22 cellular contexts compared by ENCODE assay signal in genomic region chr7:69199661-69200060, GRCh38.
DNase-seq lines count a peak whose midpoint lies in the region; ATAC-seq and TF ChIP-seq lines count a peak whose summit lies in the region.
"Had no signal": no experiment of that assay in that cellular context is flagged by ENCODE, and none has a peak within 500 bp of the region (broad histone marks: within the 10 kb centered on the region; RNA-seq: fewer than 3 reads in every experiment).

No MANE protein-coding gene starts in this region.

- H3K27ac Mint-ChIP-seq in activated CD4-positive, alpha-beta T cell treated with anti-CD3 and anti-CD28 coated beads, Interleukin-2, amount 10 ng/mL, durations not matched to agents 7 days and 5 days: peak overlapping the region; percentile 84
- peak overlapping the region in 2 of 3 donors; percentile 0 to 11 for H3K27ac Mint-ChIP-seq in IgD-negative memory B cell
- peak overlapping the region; percentile 76 for H3K27ac Mint-ChIP-seq in activated CD8-positive, alpha-beta T cell treated with anti-CD3 and anti-CD28 coated beads for 36 hours
- H3K27ac Mint-ChIP-seq in natural killer cell: peak overlapping the region; percentile 42 to 66
- H3K27ac Mint-ChIP-seq: WTC11 had no signal

- CTCF ChIA-PET in activated CD4-positive, alpha-beta T cell treated with anti-CD3 and anti-CD28 coated beads, Interleukin-2, amount 10 ng/mL, durations not matched to agents 7 days and 5 days (lab: Charles Lee): no interaction called here
- CTCF ChIA-PET in activated CD8-positive, alpha-beta T cell treated with anti-CD3 and anti-CD28 coated beads for 36 hours (lab: Charles Lee): no interaction called here

- H3K4me3 Mint-ChIP-seq in activated CD4-positive, alpha-beta T cell treated with anti-CD3 and anti-CD28 coated beads, Interleukin-2, amount 10 ng/mL, durations not matched to agents 7 days and 5 days: no peak overlapping the region
- no peak overlapping the region for H3K4me3 Mint-ChIP-seq in IgD-negative memory B cell
- H3K4me3 Mint-ChIP-seq in activated CD8-positive, alpha-beta T cell treated with anti-CD3 and anti-CD28 coated beads for 36 hours: no peak overlapping the region
- H3K4me3 Mint-ChIP-seq in natural killer cell: no peak overlapping the region
- H3K4me3 Mint-ChIP-seq: activated T-cell treated with anti-CD3 and anti-CD28 coated beads, Interleukin-2, amount 50 U/mL, for 4 hours; WTC11 had no signal

- H3K27me3 Mint-ChIP-seq in activated CD4-positive, alpha-beta T cell treated with anti-CD3 and anti-CD28 coated beads, Interleukin-2, amount 10 ng/mL, durations not matched to agents 7 days and 5 days: no peaks in the 10 kb centered on the region
- H3K27me3 Mint-ChIP-seq in IgD-negative memory B cell: no peaks in the 10 kb centered on the region
- H3K27me3 Mint-ChIP-seq in activated CD8-positive, alpha-beta T cell treated with anti-CD3 and anti-CD28 coated beads for 36 hours: no peaks in the 10 kb centered on the region
- H3K27me3 Mint-ChIP-seq in natural killer cell (ENCODE audit: low read depth in 2 of 2): no peaks in the 10 kb centered on the region

- peaks cover 26% of the 10 kb centered on the region for H3K9me3 Mint-ChIP-seq in activated CD4-positive, alpha-beta T cell treated with anti-CD3 and anti-CD28 coated beads, Interleukin-2, amount 10 ng/mL, durations not matched to agents 7 days and 5 days
- H3K9me3 Mint-ChIP-seq in IgD-negative memory B cell (peaks cover 1 to 25% (median 7%) of the 10 kb centered on the region in 3 donors), natural killer cell (peaks cover 10 to 16% of the 10 kb centered on the region in 2 donors)
- H3K9me3 Mint-ChIP-seq in activated CD8-positive, alpha-beta T cell treated with anti-CD3 and anti-CD28 coated beads for 36 hours: peaks cover 16% of the 10 kb centered on the region

- no peak for ATAC-seq in activated CD8-positive, alpha-beta T cell treated with anti-CD3 and anti-CD28 coated beads for 36 hours
- no peak for ATAC-seq in natural killer cell
- ATAC-seq in HG02870 (IDR thresholded peaks at IDR 0.05; ENCODE audit: unreplicated experiment): no peak
- ATAC-seq: activated T-cell treated with anti-CD3 and anti-CD28 coated beads, Interleukin-2, amount 50 U/mL, for 4 hours; WTC11 had no signal

- no peak for DNase-seq in activated CD4-positive, alpha-beta T cell treated with anti-CD3 and anti-CD28 coated beads, Interleukin-2, amount 10 ng/mL, durations not matched to agents 7 days and 5 days
- no peak for DNase-seq in activated CD4-positive, alpha-beta T cell treated with anti-CD3 and anti-CD28 coated beads for 4 hours
- no peak for DNase-seq in activated CD8-positive, alpha-beta T cell treated with anti-CD3 and anti-CD28 coated beads for 36 hours
- no peak for DNase-seq in natural killer cell
- no peak for DNase-seq in midbrain (lab: John Stamatoyannopoulos, UW)
- DNase-seq in KG1 (lab: John Stamatoyannopoulos, UW): no peak
- DNase-seq: activated naive CD4-positive, alpha-beta T cell treated with anti-CD3 and anti-CD28 coated beads, Interleukin-2, amount 50 U/mL, for 16 hours; activated T-cell treated with anti-CD3 and anti-CD28 coated beads, Interleukin-2, amount 50 U/mL, for 4 hours; AML-193; caudate nucleus; dermis blood vessel endothelial cell; H7; NCI-H1048; NCI-H2029 treated with DMSO at 0.1 percent for 48 hours; NCI-H226; occipital lobe; PC-9; Right ventricle myocardium superior; stimulated activated CD4-positive, alpha-beta T cell treated with anti-CD3 and anti-CD28 coated beads, Interleukin-1b, Interleukin-23, amount 100 ng/mL, for 48 hours had no signal

- peaks cover 12% of the 10 kb centered on the region for H3K4me1 Mint-ChIP-seq in activated CD4-positive, alpha-beta T cell treated with anti-CD3 and anti-CD28 coated beads, Interleukin-2, amount 10 ng/mL, durations not matched to agents 7 days and 5 days
- H3K4me1 Mint-ChIP-seq in IgD-negative memory B cell (peaks cover 0 to 5% (median 5%) of the 10 kb centered on the region in 3 donors), natural killer cell (peaks cover 8 to 19% of the 10 kb centered on the region in 2 donors)
- peaks cover 11% of the 10 kb centered on the region for H3K4me1 Mint-ChIP-seq in activated CD8-positive, alpha-beta T cell treated with anti-CD3 and anti-CD28 coated beads for 36 hours (ENCODE audit: low read depth)
- H3K4me1 Mint-ChIP-seq: WTC11 had no signal

- TF ChIP-seq CTCF in activated CD8-positive, alpha-beta T cell treated with anti-CD3 and anti-CD28 coated beads for 36 hours (IDR thresholded peaks at IDR 0.05): no peak
- no peak for TF ChIP-seq CTCF in natural killer cell (IDR thresholded peaks at IDR 0.05)

- intact Hi-C loops in activated CD8-positive, alpha-beta T cell treated with anti-CD3 and anti-CD28 coated beads for 36 hours (cut with micrococcal nuclease): no loop called here
- intact Hi-C loops in natural killer cell (cut with micrococcal nuclease): no loop called here

- peaks cover 2% of the 10 kb centered on the region for H3K36me3 Mint-ChIP-seq in activated CD4-positive, alpha-beta T cell treated with anti-CD3 and anti-CD28 coated beads, Interleukin-2, amount 10 ng/mL, durations not matched to agents 7 days and 5 days (ENCODE audit: low read depth)
- H3K36me3 Mint-ChIP-seq in IgD-negative memory B cell (no peaks in the 10 kb centered on the region), natural killer cell (no peaks in the 10 kb centered on the region)
- peaks cover 8% of the 10 kb centered on the region for H3K36me3 Mint-ChIP-seq in activated CD8-positive, alpha-beta T cell treated with anti-CD3 and anti-CD28 coated beads for 36 hours (ENCODE audit: low read depth)

- POLR2A ChIA-PET in activated CD4-positive, alpha-beta T cell treated with anti-CD3 and anti-CD28 coated beads, Interleukin-2, amount 10 ng/mL, durations not matched to agents 7 days and 5 days (lab: Charles Lee): no interaction called here
- POLR2A ChIA-PET in activated CD8-positive, alpha-beta T cell treated with anti-CD3 and anti-CD28 coated beads for 36 hours (lab: Charles Lee): no interaction called here

Comparison
In these comparisons a context has a peak if more than half of its experiments do, and no peak if none do; other contexts are left out.
1. H3K27ac Mint-ChIP-seq: peak in every context shown above with its lines; median percentile 84 in activated CD4-positive, alpha-beta T cell treated with anti-CD3 and anti-CD28 coated beads, Interleukin-2, amount 10 ng/mL, durations not matched to agents 7 days and 5 days; 76 in activated CD8-positive, alpha-beta T cell treated with anti-CD3 and anti-CD28 coated beads for 36 hours; 54 in natural killer cell; 6 in IgD-negative memory B cell.